In the genomic region with DNA sequence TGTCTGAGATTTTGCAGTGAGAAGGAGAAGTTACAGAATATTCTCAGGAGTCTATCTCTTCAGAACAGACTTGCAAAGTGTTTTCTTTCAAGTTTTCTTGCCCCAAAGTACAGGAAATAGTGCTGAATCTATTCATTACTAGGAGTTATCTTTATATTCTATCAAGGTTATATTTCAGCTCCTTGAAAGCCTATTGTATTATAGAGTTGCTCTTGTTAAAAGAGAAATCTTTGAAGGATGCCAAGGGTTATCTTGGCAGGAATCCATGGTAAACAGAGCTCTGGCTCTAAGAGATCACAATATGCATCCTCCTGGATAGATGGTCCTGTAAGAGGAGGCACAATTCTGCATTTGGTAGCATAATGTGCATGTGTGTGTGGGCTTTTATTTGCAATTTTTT, we compare ENCODE assay signal across 17 cellular contexts. TPM values are rescaled to one million over a fixed set of nuclear protein-coding genes. Genes with fewer than 3 reads are reported as not detected.
DNase-seq lines count a peak whose midpoint lies in the region; ATAC-seq and TF ChIP-seq lines count a peak whose summit lies in the region.
"Had no signal": no experiment of that assay in that cellular context is flagged by ENCODE, and none has a peak within 500 bp of the region (broad histone marks: within the 10 kb centered on the region; RNA-seq: fewer than 3 reads in every experiment).

No MANE protein-coding gene starts in this region.

- H3K27me3 ChIP-seq in OCI-LY3 (ENCODE audit: low read depth, low read length) (0 out of 2 replicates have a peak, but pooled peaks cover 2% of the 10 kb centered on the region), right lobe of liver (peaks cover 0 to 4% of the 10 kb centered on the region in 2 donors)
- H3K27me3 ChIP-seq: esophagus muscularis mucosa, thyroid gland had no signal

- no peaks in the 10 kb centered on the region for H3K9me3 ChIP-seq in OCI-LY3 (ENCODE audit: insufficient read depth, low read length)
- no peaks in the 10 kb centered on the region for H3K9me3 ChIP-seq in right lobe of liver
- H3K9me3 ChIP-seq: esophagus muscularis mucosa, heart right ventricle, SJCRH30, thyroid gland had no signal

- H4K20me1 ChIP-seq in OCI-LY3 (ENCODE audit: insufficient read depth, low read length): no peaks in the 10 kb centered on the region

- peak; percentile 42 for ATAC-seq in activated CD8-positive, alpha-beta memory T cell treated with anti-CD3 and anti-CD28 coated beads, Interleukin-2, amount 10 ng/mL, durations not matched to agents 7 days and 5 days
- ATAC-seq in HG03159 (IDR thresholded peaks at IDR 0.05; ENCODE audit: unreplicated experiment) (peak; percentile 8), GM18873 (IDR thresholded peaks at IDR 0.05; ENCODE audit: low FRiP score, unreplicated experiment) (no peak), right lobe of liver (no peak)
- no peak for ATAC-seq in natural killer cell treated with Interleukin-12 subunit alpha and Interleukin-12 subunit beta and Interleukin-15 and Interleukin-18, amount 100 ng/mL, for 72 hours
- ATAC-seq: heart right ventricle, left lobe of liver had no signal

- H3K9me3 Mint-ChIP-seq in activated CD8-positive, alpha-beta memory T cell treated with anti-CD3 and anti-CD28 coated beads, Interleukin-2, amount 10 ng/mL, durations not matched to agents 7 days and 5 days (ENCODE audit: low read depth): peaks cover 8% of the 10 kb centered on the region
- H3K9me3 Mint-ChIP-seq in natural killer cell treated with Interleukin-12 subunit alpha and Interleukin-12 subunit beta and Interleukin-15 and Interleukin-18, amount 100 ng/mL, for 72 hours: no peaks in the 10 kb centered on the region

- TF ChIP-seq CTCF in OCI-LY3 (IDR thresholded peaks at IDR 0.05; ENCODE audit: low read depth, low read length) (no peak), right lobe of liver (IDR thresholded peaks at IDR 0.05) (no peak)

- no peak overlapping the region for H3K4me3 Mint-ChIP-seq in activated CD8-positive, alpha-beta memory T cell treated with anti-CD3 and anti-CD28 coated beads, Interleukin-2, amount 10 ng/mL, durations not matched to agents 7 days and 5 days
- H3K4me3 Mint-ChIP-seq in natural killer cell treated with Interleukin-12 subunit alpha and Interleukin-12 subunit beta and Interleukin-15 and Interleukin-18, amount 100 ng/mL, for 72 hours: peak overlapping the region; percentile 53

- CTCF ChIA-PET in activated CD8-positive, alpha-beta memory T cell treated with anti-CD3 and anti-CD28 coated beads, Interleukin-2, amount 10 ng/mL, durations not matched to agents 7 days and 5 days (lab: Charles Lee): interaction anchor here (1.0 to 2.0 kb wide), 5 partner anchors 12 to 52 kb away, joined by 3 to 5 read pairs (median 4); no protein-coding TSS in a partner anchor

- H3K27ac ChIP-seq in OCI-LY3 (ENCODE audit: low read length): no peak overlapping the region
- no peak overlapping the region for H3K27ac ChIP-seq in right lobe of liver
- H3K27ac ChIP-seq: esophagus muscularis mucosa, heart right ventricle, SJCRH30, thyroid gland had no signal

- peak overlapping the region; percentile 57 for H3K4me2 ChIP-seq in OCI-LY3 (ENCODE audit: low read length)

- no peak overlapping the region for H2AFZ ChIP-seq in OCI-LY3 (ENCODE audit: low read depth, low read length)

- TF ChIP-seq POLR2A in right lobe of liver (IDR thresholded peaks at IDR 0.05): no peak

- peaks cover 18% of the 10 kb centered on the region for H3K36me3 Mint-ChIP-seq in activated CD8-positive, alpha-beta memory T cell treated with anti-CD3 and anti-CD28 coated beads, Interleukin-2, amount 10 ng/mL, durations not matched to agents 7 days and 5 days
- H3K36me3 Mint-ChIP-seq in natural killer cell treated with Interleukin-12 subunit alpha and Interleukin-12 subunit beta and Interleukin-15 and Interleukin-18, amount 100 ng/mL, for 72 hours: peaks cover 6% of the 10 kb centered on the region
- H3K36me3 Mint-ChIP-seq: IgD-negative memory B cell had no signal

- intact Hi-C loops in right lobe of liver (cut with DNase I): no loop called here

- no peak for DNase-seq in activated CD8-positive, alpha-beta memory T cell treated with anti-CD3 and anti-CD28 coated beads, Interleukin-2, amount 10 ng/mL, durations not matched to agents 7 days and 5 days
- DNase-seq in activated CD8-positive, alpha-beta memory T cell treated with anti-CD3 and anti-CD28 coated beads for 24 hours: no peak
- no peak for DNase-seq in natural killer cell treated with Interleukin-12 subunit alpha and Interleukin-12 subunit beta and Interleukin-15 and Interleukin-18, amount 100 ng/mL, for 72 hours (ENCODE audit: low spot score)
- DNase-seq in AG20443 (ENCODE audit: low spot score) (no peak), right lobe of liver (no peak)
- DNase-seq: activated CD8-positive, alpha-beta memory T cell treated with anti-CD3 and anti-CD28 coated beads, Interleukin-2, amount 50 U/mL, for 4 hours; heart right ventricle; NK-92 treated with Interleukin-12 subunit alpha and Interleukin-12 subunit beta, amount 100 ng/mL, for 24 hours; SJCRH30; thyroid gland had no signal

- H3K79me2 ChIP-seq in OCI-LY3 (ENCODE audit: low read length): no peaks in the 10 kb centered on the region

- peaks cover 37% of the 10 kb centered on the region for H3K27me3 Mint-ChIP-seq in activated CD8-positive, alpha-beta memory T cell treated with anti-CD3 and anti-CD28 coated beads, Interleukin-2, amount 10 ng/mL, durations not matched to agents 7 days and 5 days
- peaks cover 30 to 48% of the 10 kb centered on the region in 2 donors for H3K27me3 Mint-ChIP-seq in natural killer cell treated with Interleukin-12 subunit alpha and Interleukin-12 subunit beta and Interleukin-15 and Interleukin-18, amount 100 ng/mL, for 72 hours

- H3K4me1 ChIP-seq in OCI-LY3 (ENCODE audit: low read length): peaks cover 35% of the 10 kb centered on the region
- H3K4me1 ChIP-seq in right lobe of liver: no peaks in the 10 kb centered on the region
- H3K4me1 ChIP-seq: esophagus muscularis mucosa, thyroid gland had no signal

- peaks cover 29% of the 10 kb centered on the region for H3K4me1 Mint-ChIP-seq in activated CD8-positive, alpha-beta memory T cell treated with anti-CD3 and anti-CD28 coated beads, Interleukin-2, amount 10 ng/mL, durations not matched to agents 7 days and 5 days
- peaks cover 17 to 25% of the 10 kb centered on the region in 2 donors for H3K4me1 Mint-ChIP-seq in natural killer cell treated with Interleukin-12 subunit alpha and Interleukin-12 subunit beta and Interleukin-15 and Interleukin-18, amount 100 ng/mL, for 72 hours (ENCODE audit: low read depth in 2 of 2)

- H3K4me3 ChIP-seq in OCI-LY3 (ENCODE audit: low read length): no peak overlapping the region
- no peak overlapping the region for H3K4me3 ChIP-seq in right lobe of liver
- H3K4me3 ChIP-seq: esophagus muscularis mucosa, heart right ventricle, SJCRH30, thyroid gland had no signal

- H3K9ac ChIP-seq in OCI-LY3 (ENCODE audit: low read length): no peak overlapping the region

- peak overlapping the region; percentile 55 for H3K27ac Mint-ChIP-seq in activated CD8-positive, alpha-beta memory T cell treated with anti-CD3 and anti-CD28 coated beads, Interleukin-2, amount 10 ng/mL, durations not matched to agents 7 days and 5 days
- peak overlapping the region in 1 of 2 donors; percentile 34 for H3K27ac Mint-ChIP-seq in natural killer cell treated with Interleukin-12 subunit alpha and Interleukin-12 subunit beta and Interleukin-15 and Interleukin-18, amount 100 ng/mL, for 72 hours
- H3K27ac Mint-ChIP-seq: IgD-negative memory B cell had no signal

- no peaks in the 10 kb centered on the region for H3K36me3 ChIP-seq in OCI-LY3 (replicated peaks; ENCODE audit: low read depth, low read length)
- H3K36me3 ChIP-seq in right lobe of liver: no peaks in the 10 kb centered on the region
- H3K36me3 ChIP-seq: esophagus muscularis mucosa, heart right ventricle, SJCRH30, thyroid gland had no signal

RNA-seq across cellular contexts. Expression of a gene that starts 21.2 kb away (rescaled TPM):
- total RNA-seq in activated CD8-positive, alpha-beta memory T cell treated with anti-CD3 and anti-CD28 coated beads, Interleukin-2, amount 10 ng/mL, durations not matched to agents 7 days and 5 days: 10 to 100 TPM; 86.1 to 99.6 TPM
- total RNA-seq in natural killer cell treated with Interleukin-12 subunit alpha and Interleukin-12 subunit beta and Interleukin-15 and Interleukin-18, amount 100 ng/mL, for 72 hours: 10 to 100 TPM; 80.2 to 99.4 TPM
- 10 to 100 TPM; 10.2 to 19.3 (median 17.3) TPM for total RNA-seq in right lobe of liver

RNA-seq across cellular contexts. Expression of a gene that starts 39.6 kb away (rescaled TPM):
- total RNA-seq in activated CD8-positive, alpha-beta memory T cell treated with anti-CD3 and anti-CD28 coated beads, Interleukin-2, amount 10 ng/mL, durations not matched to agents 7 days and 5 days: not detected
- not detected for total RNA-seq in natural killer cell treated with Interleukin-12 subunit alpha and Interleukin-12 subunit beta and Interleukin-15 and Interleukin-18, amount 100 ng/mL, for 72 hours
- not detected for total RNA-seq in right lobe of liver
- total RNA-seq: Daoy, esophagus muscularis mucosa, heart right ventricle, left lobe of liver, SJCRH30, thyroid gland had no signal

Comparison
In these comparisons a context has a peak if more than half of its experiments do, and no peak if none do; other contexts are left out.
1. ATAC-seq: peak in activated CD8-positive, alpha-beta memory T cell treated with anti-CD3 and anti-CD28 coated beads, Interleukin-2, amount 10 ng/mL, durations not matched to agents 7 days and 5 days (single experiment) and HG03159 (single experiment); none in natural killer cell treated with Interleukin-12 subunit alpha and Interleukin-12 subunit beta and Interleukin-15 and Interleukin-18, amount 100 ng/mL, for 72 hours (0 of 2), GM18873 (single experiment) and right lobe of liver (0 of 4).